Comparison of ENCODE assay signal across 13 cellular contexts in genomic region chr1:91148641-91149069, GRCh38.
DNase-seq lines count a peak whose midpoint lies in the region; ATAC-seq and TF ChIP-seq lines count a peak whose summit lies in the region.
"Had no signal": no experiment of that assay in that cellular context is flagged by ENCODE, and none has a peak within 500 bp of the region (broad histone marks: within the 10 kb centered on the region; RNA-seq: fewer than 3 reads in every experiment).

No MANE protein-coding gene starts in this region.

- no peak overlapping the region for H3K9ac ChIP-seq in endodermal cell (ENCODE audit: extremely low read depth, low read length, poor library complexity, severe bottlenecking)
- H3K9ac ChIP-seq: parathyroid adenoma had no signal

- H3K27me3 Mint-ChIP-seq in MCF 10A (ENCODE audit: insufficient read depth, unreplicated experiment) = peaks cover 8% of the 10 kb centered on the region
- H3K27me3 Mint-ChIP-seq in endodermal cell (ENCODE audit: insufficient read depth) = no peaks in the 10 kb centered on the region
- H3K27me3 Mint-ChIP-seq in chondrocyte (ENCODE audit: low read depth) = peaks cover 5% of the 10 kb centered on the region

- CTCF ChIA-PET in MCF 10A (lab: Yijun Ruan, JAX) = interaction anchor here (0.8 to 1.7 kb wide), 3 partner anchors 17 to 1125 kb away, joined by 3 to 17 read pairs (median 5); no protein-coding TSS in a partner anchor

- H3K27ac ChIP-seq in breast epithelium = no peak overlapping the region
- no peak overlapping the region for H3K27ac ChIP-seq in endodermal cell (ENCODE audit: low read depth, low read length)
- no peak overlapping the region for H3K27ac ChIP-seq in upper lobe of left lung
- H3K27ac ChIP-seq: parathyroid adenoma had no signal

- ATAC-seq in upper lobe of left lung (ENCODE audit: low FRiP score in 2 of 2) (peak; percentile 61 to 72), GM19351 (IDR thresholded peaks at IDR 0.05; ENCODE audit: unreplicated experiment) (no peak)

- H3K27ac Mint-ChIP-seq in MCF 10A (ENCODE audit: low read depth, unreplicated experiment) (no peak overlapping the region), endodermal cell (no peak overlapping the region), chondrocyte (ENCODE audit: unreplicated experiment) (no peak overlapping the region)
- H3K27ac Mint-ChIP-seq: activated naive CD8-positive, alpha-beta T cell; mesothelial cell of epicardium had no signal

- WGBS in endodermal cell (ENCODE audit: insufficient coverage in 1 of 2, insufficient read length in 1 of 2), 2 experiments = 90 to 100% methylated on average over 1 to 3 of the region's 3 CpGs
- 25 to 28% methylated on average over 2 to 3 of the region's 3 CpGs for WGBS in upper lobe of left lung, 2 donors

- DNase-seq in MCF 10A (ENCODE audit: unreplicated experiment) (peak; percentile 17), breast epithelium (ENCODE audit: low spot score in 2 of 2) (no peak), NCI-H2029 (lab: John Stamatoyannopoulos, UW) (peak; percentile 53), endodermal cell (no peak), upper lobe of left lung (no peak), chondrocyte (ENCODE audit: low spot score) (no peak), cerebellar nuclear complex (lab: John Stamatoyannopoulos, UW) (no peak)
- DNase-seq: GOT3; stimulated activated CD4-positive, alpha-beta T cell treated with anti-CD3 and anti-CD28 coated beads, Interleukin-1b, Interleukin-23, amount 100 ng/mL, for 48 hours had no signal

- no peaks in the 10 kb centered on the region for H3K4me1 ChIP-seq in breast epithelium
- H3K4me1 ChIP-seq in endodermal cell (ENCODE audit: control insufficient read depth, insufficient read depth, low read length) = no peaks in the 10 kb centered on the region
- H3K4me1 ChIP-seq in upper lobe of left lung = no peaks in the 10 kb centered on the region
- H3K4me1 ChIP-seq: parathyroid adenoma had no signal

- POLR2A ChIA-PET in MCF 10A (lab: Yijun Ruan, JAX) = no interaction called here

- no peak overlapping the region for H3K4me3 Mint-ChIP-seq in MCF 10A (ENCODE audit: unreplicated experiment)
- H3K4me3 Mint-ChIP-seq in endodermal cell = no peak overlapping the region
- H3K4me3 Mint-ChIP-seq in chondrocyte (ENCODE audit: unreplicated experiment) = no peak overlapping the region
- H3K4me3 Mint-ChIP-seq: activated naive CD8-positive, alpha-beta T cell; mesothelial cell of epicardium had no signal

- TF ChIP-seq CTCF in MCF 10A (IDR thresholded peaks at IDR 0.05; ENCODE audit: unreplicated experiment) = no peak
- no peak for TF ChIP-seq CTCF in breast epithelium (IDR thresholded peaks at IDR 0.05)
- TF ChIP-seq CTCF in endodermal cell (conservative IDR thresholded peaks at IDR 0.05) = peak; percentile 42
- no peak for TF ChIP-seq CTCF in upper lobe of left lung (IDR thresholded peaks at IDR 0.05)
- TF ChIP-seq CTCF in chondrocyte (IDR thresholded peaks at IDR 0.05) = no peak

- H3K36me3 Mint-ChIP-seq in MCF 10A (ENCODE audit: insufficient read depth, unreplicated experiment) (no peaks in the 10 kb centered on the region), endodermal cell (ENCODE audit: low read depth) (no peaks in the 10 kb centered on the region), chondrocyte (ENCODE audit: low read depth) (no peaks in the 10 kb centered on the region)
- H3K36me3 Mint-ChIP-seq: activated naive CD8-positive, alpha-beta T cell; mesothelial cell of epicardium had no signal

- H3K27me3 ChIP-seq in breast epithelium (no peaks in the 10 kb centered on the region), endodermal cell (ENCODE audit: control insufficient read depth, insufficient read depth, low read length, poor library complexity, severe bottlenecking) (no peaks in the 10 kb centered on the region), upper lobe of left lung (no peaks in the 10 kb centered on the region)

- no peak for TF ChIP-seq POLR2A in breast epithelium (IDR thresholded peaks at IDR 0.05)
- no peak for TF ChIP-seq POLR2A in upper lobe of left lung (IDR thresholded peaks at IDR 0.05)

- H3K9me3 Mint-ChIP-seq in MCF 10A (ENCODE audit: unreplicated experiment) (no peaks in the 10 kb centered on the region), endodermal cell (no peaks in the 10 kb centered on the region), chondrocyte (ENCODE audit: low read depth) (peaks cover 2% of the 10 kb centered on the region)
- H3K9me3 Mint-ChIP-seq: mesothelial cell of epicardium had no signal

- no peak for TF ChIP-seq EP300 in upper lobe of left lung (IDR thresholded peaks at IDR 0.05)

- BruUV-seq in MCF 10A (replicated peaks; lab: Mats Ljungman, UMichigan) = no TSS peak

- intact Hi-C loops in MCF 10A (cut with micrococcal nuclease) (no loop called here), breast epithelium (cut with DNase I; ENCODE audit: low total_unique reads) (no loop called here)

- H3K9me3 ChIP-seq in breast epithelium = no peaks in the 10 kb centered on the region
- H3K9me3 ChIP-seq in endodermal cell (ENCODE audit: control insufficient read depth, low read length) = no peaks in the 10 kb centered on the region
- H3K9me3 ChIP-seq in upper lobe of left lung = no peaks in the 10 kb centered on the region

- H3K36me3 ChIP-seq in breast epithelium (no peaks in the 10 kb centered on the region), endodermal cell (ENCODE audit: control insufficient read depth, insufficient read depth, low read length) (no peaks in the 10 kb centered on the region), upper lobe of left lung (no peaks in the 10 kb centered on the region)

- H3K4me1 Mint-ChIP-seq in MCF 10A (ENCODE audit: insufficient read depth, unreplicated experiment) = no peaks in the 10 kb centered on the region
- no peaks in the 10 kb centered on the region for H3K4me1 Mint-ChIP-seq in endodermal cell
- no peaks in the 10 kb centered on the region for H3K4me1 Mint-ChIP-seq in chondrocyte (ENCODE audit: low read depth)
- H3K4me1 Mint-ChIP-seq: mesothelial cell of epicardium had no signal

- H3K4me3 ChIP-seq in breast epithelium (no peak overlapping the region), endodermal cell (ENCODE audit: low read length) (no peak overlapping the region), upper lobe of left lung (no peak overlapping the region)

Comparison
In these comparisons a context has a peak if more than half of its experiments do, and no peak if none do; other contexts are left out.
1. DNase-seq: peak in MCF 10A (single experiment) and NCI-H2029 (single experiment); none in breast epithelium (0 of 2), endodermal cell (single experiment), upper lobe of left lung (0 of 2), chondrocyte (single experiment) and cerebellar nuclear complex (0 of 2).